In the genomic region with DNA sequence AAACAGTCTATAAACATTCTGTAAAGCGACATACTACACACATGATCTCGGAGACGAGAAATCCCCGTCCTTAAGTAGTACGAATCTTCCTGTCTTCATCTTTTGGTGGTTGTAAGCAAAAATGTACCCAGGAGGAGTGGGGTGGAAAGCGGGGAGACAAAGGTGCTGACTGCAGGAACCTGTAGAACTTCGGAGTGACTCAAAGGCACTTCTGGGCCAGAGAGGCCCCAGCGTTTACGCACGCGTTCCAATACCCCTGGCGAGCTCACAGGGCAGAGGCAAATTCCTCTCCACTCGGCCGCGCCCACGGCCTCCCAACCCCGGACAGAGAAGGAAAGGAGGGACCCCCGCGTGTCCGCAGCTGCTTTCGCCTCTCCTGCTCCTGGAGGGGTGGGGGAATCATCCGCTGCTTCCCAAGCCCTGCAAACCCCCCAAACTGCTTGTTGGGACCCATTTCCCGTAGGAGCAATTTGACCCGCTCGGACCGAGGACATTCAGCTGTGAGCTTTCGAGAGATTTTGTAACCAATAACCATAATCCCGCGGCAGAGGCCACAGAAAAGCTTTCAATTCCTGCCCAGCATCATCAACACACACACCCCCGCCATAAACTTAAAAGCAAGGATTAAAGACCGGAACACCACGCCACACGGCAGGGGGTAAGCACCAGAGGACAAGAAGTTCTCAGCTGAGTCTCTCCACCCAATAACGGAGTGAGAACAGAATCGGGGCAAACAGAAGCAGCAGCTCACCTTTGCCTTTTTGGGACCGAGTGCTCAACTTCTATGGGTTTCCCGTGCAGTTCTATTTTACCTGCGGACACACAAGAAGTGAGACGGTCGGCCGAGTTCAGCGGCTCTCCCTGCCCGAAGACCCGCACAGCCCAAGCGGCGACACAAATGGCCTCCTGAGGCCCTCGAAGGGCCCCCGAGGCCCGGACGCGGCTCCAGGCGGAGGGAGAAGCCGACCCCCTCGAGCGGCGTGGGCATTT, we compare ENCODE assay signal across 1 cellular context.
TF ChIP-seq lines count a peak whose summit lies in the region.

No MANE protein-coding gene starts in this region.

TF ChIP-seq in HEK293, 187 proteins besides CTCF, POLR2A, EP300 and RAD21 (continued from another document and continues in another):
- no peak for TF ChIP-seq ZNF704 (tag by site-specific recombination; IDR thresholded peaks at IDR 0.05)
- TF ChIP-seq ZNF138 (tag by site-specific recombination; IDR thresholded peaks at IDR 0.05; ENCODE audit: borderline replicate concordance), result no peak
- no peak for TF ChIP-seq ZNF555 (tag by site-specific recombination; conservative IDR thresholded peaks at IDR 0.05)
- TF ChIP-seq ZNF558 (tag by site-specific recombination; IDR thresholded peaks at IDR 0.05), result no peak
- TF ChIP-seq ZNF610 (tag by site-specific recombination; IDR thresholded peaks at IDR 0.05; ENCODE audit: borderline replicate concordance), result no peak
- TF ChIP-seq ZNF549 (tag by site-specific recombination; IDR thresholded peaks at IDR 0.05), result no peak
- TF ChIP-seq, protein P1, sequence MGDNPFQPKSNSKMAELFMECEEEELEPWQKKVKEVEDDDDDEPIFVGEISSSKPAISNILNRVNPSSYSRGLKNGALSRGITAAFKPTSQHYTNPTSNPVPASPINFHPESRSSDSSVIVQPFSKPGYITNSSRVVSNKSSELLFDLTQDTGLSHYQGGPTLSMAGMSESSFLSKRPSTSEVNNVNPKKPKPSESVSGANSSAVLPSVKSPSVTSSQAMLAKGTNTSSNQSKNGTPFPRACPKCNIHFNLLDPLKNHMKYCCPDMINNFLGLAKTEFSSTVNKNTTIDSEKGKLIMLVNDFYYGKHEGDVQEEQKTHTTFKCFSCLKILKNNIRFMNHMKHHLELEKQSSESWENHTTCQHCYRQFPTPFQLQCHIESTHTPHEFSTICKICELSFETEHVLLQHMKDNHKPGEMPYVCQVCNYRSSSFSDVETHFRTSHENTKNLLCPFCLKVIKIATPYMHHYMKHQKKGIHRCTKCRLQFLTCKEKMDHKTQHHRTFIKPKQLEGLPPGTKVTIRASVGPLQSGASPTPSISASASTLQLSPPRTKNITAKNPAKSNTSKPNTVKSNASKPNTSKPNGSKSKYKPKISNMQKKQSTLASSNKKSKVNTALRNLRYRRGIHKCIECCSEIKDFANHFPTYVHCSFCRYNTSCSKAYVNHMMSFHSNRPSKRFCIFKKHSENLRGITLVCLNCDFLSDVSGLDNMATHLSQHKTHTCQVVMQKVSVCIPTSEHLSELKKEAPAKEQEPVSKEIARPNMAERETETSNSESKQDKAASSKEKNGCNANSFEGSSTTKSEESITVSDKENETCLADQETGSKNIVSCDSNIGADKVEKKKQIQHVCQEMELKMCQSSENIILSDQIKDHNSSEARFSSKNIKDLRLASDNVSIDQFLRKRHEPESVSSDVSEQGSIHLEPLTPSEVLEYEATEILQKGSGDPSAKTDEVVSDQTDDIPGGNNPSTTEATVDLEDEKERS (tag by site-specific recombination; IDR thresholded peaks at IDR 0.05), result no peak
- TF ChIP-seq MYNN (tag by site-specific recombination; IDR thresholded peaks at IDR 0.05; ENCODE audit: borderline replicate concordance), result no peak
- 0 out of 2 replicates have a peak, but pooled peaks have one; percentile 19 for TF ChIP-seq ZNF600 (tag by site-specific recombination; IDR thresholded peaks at IDR 0.05)
- TF ChIP-seq ZNF654 (tag by site-specific recombination; IDR thresholded peaks at IDR 0.05; ENCODE audit: low read depth), result no peak
- no peak for TF ChIP-seq MEIS1 (CRISPR knock-in tag; IDR thresholded peaks at IDR 0.05; ENCODE audit: borderline replicate concordance)
- no peak for TF ChIP-seq ZBTB1 (tag by site-specific recombination; IDR thresholded peaks at IDR 0.05)
- peak; percentile 30 for TF ChIP-seq ZBTB26 (tag by site-specific recombination; optimal IDR thresholded peaks at IDR 0.05)
- TF ChIP-seq, protein P2, sequence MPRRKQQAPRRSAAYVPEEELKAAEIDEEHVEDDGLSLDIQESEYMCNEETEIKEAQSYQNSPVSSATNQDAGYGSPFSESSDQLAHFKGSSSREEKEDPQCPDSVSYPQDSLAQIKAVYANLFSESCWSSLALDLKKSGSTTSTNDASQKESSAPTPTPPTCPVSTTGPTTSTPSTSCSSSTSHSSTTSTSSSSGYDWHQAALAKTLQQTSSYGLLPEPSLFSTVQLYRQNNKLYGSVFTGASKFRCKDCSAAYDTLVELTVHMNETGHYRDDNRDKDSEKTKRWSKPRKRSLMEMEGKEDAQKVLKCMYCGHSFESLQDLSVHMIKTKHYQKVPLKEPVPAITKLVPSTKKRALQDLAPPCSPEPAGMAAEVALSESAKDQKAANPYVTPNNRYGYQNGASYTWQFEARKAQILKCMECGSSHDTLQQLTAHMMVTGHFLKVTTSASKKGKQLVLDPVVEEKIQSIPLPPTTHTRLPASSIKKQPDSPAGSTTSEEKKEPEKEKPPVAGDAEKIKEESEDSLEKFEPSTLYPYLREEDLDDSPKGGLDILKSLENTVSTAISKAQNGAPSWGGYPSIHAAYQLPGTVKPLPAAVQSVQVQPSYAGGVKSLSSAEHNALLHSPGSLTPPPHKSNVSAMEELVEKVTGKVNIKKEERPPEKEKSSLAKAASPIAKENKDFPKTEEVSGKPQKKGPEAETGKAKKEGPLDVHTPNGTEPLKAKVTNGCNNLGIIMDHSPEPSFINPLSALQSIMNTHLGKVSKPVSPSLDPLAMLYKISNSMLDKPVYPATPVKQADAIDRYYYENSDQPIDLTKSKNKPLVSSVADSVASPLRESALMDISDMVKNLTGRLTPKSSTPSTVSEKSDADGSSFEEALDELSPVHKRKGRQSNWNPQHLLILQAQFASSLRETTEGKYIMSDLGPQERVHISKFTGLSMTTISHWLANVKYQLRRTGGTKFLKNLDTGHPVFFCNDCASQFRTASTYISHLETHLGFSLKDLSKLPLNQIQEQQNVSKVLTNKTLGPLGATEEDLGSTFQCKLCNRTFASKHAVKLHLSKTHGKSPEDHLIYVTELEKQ (tag by site-specific recombination; IDR thresholded peaks at IDR 0.05; ENCODE audit: borderline replicate concordance), result no peak
- TF ChIP-seq, protein P3, sequence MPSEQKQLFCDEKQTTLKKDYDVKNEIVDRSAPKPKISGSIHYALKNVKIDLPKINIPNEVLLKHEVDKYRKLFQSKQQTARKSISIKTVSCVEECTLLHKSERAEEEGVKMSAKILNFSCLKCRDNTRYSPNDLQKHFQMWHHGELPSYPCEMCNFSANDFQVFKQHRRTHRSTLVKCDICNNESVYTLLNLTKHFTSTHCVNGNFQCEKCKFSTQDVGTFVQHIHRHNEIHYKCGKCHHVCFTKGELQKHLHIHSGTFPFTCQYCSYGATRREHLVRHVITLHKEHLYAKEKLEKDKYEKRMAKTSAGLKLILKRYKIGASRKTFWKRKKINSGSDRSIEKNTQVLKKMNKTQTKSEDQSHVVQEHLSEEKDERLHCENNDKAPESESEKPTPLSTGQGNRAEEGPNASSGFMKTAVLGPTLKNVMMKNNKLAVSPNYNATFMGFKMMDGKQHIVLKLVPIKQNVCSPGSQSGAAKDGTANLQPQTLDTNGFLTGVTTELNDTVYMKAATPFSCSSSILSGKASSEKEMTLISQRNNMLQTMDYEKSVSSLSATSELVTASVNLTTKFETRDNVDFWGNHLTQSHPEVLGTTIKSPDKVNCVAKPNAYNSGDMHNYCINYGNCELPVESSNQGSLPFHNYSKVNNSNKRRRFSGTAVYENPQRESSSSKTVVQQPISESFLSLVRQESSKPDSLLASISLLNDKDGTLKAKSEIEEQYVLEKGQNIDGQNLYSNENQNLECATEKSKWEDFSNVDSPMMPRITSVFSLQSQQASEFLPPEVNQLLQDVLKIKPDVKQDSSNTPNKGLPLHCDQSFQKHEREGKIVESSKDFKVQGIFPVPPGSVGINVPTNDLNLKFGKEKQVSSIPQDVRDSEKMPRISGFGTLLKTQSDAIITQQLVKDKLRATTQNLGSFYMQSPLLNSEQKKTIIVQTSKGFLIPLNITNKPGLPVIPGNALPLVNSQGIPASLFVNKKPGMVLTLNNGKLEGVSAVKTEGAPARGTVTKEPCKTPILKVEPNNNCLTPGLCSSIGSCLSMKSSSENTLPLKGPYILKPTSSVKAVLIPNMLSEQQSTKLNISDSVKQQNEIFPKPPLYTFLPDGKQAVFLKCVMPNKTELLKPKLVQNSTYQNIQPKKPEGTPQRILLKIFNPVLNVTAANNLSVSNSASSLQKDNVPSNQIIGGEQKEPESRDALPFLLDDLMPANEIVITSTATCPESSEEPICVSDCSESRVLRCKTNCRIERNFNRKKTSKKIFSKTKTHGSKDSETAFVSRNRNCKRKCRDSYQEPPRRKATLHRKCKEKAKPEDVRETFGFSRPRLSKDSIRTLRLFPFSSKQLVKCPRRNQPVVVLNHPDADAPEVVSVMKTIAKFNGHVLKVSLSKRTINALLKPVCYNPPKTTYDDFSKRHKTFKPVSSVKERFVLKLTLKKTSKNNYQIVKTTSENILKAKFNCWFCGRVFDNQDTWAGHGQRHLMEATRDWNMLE (tag by site-specific recombination; conservative IDR thresholded peaks at IDR 0.05; ENCODE audit: low read depth), result no peak
- no peak for TF ChIP-seq ZNF670 (tag by site-specific recombination; IDR thresholded peaks at IDR 0.05; ENCODE audit: low read depth)
- no peak for TF ChIP-seq HIC1 (tag by site-specific recombination; IDR thresholded peaks at IDR 0.05)
- no peak for TF ChIP-seq ZNF692 (tag by site-specific recombination; IDR thresholded peaks at IDR 0.05)
- no peak for TF ChIP-seq ZNF791 (tag by site-specific recombination; IDR thresholded peaks at IDR 0.05)
- no peak for TF ChIP-seq ZNF530 (tag by site-specific recombination; IDR thresholded peaks at IDR 0.05; ENCODE audit: low read depth)
- no peak for TF ChIP-seq AEBP2 (tag by site-specific recombination; IDR thresholded peaks at IDR 0.05; ENCODE audit: borderline replicate concordance)
- TF ChIP-seq ZNF248 (tag by site-specific recombination; IDR thresholded peaks at IDR 0.05), result no peak
- TF ChIP-seq ZFP37 (tag by site-specific recombination; IDR thresholded peaks at IDR 0.05), result 0 out of 2 replicates have a peak, but pooled peaks have one; percentile 55
- TF ChIP-seq SP3 (tag by site-specific recombination; IDR thresholded peaks at IDR 0.05), result no peak
- TF ChIP-seq, protein P4, sequence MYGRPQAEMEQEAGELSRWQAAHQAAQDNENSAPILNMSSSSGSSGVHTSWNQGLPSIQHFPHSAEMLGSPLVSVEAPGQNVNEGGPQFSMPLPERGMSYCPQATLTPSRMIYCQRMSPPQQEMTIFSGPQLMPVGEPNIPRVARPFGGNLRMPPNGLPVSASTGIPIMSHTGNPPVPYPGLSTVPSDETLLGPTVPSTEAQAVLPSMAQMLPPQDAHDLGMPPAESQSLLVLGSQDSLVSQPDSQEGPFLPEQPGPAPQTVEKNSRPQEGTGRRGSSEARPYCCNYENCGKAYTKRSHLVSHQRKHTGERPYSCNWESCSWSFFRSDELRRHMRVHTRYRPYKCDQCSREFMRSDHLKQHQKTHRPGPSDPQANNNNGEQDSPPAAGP (tag by site-specific recombination; IDR thresholded peaks at IDR 0.05), result peak; percentile 62
- TF ChIP-seq ZNF830 (tag by site-specific recombination; IDR thresholded peaks at IDR 0.05; ENCODE audit: low read depth), result no peak
